ENCODE assay signal across 20 cellular contexts in the genomic region with DNA sequence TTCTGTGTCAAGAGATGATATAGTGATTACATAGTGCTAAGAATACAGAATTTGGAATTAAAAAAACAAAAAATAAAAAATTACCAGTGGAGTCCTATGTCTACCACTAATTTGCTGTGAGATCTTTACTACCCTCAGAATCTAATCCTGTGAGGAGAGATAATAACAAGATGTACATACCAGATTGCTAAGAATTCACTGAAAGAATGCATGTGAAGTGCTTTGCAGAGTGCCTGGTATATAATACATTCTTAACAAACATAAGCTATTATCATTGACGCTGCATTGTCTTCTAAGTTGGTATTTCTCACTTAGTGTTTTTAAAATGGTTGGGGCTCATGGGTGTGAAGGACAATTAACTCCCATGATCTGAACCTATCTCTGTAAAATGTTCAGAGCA.
DNase-seq lines count a peak whose midpoint lies in the region; ATAC-seq and TF ChIP-seq lines count a peak whose summit lies in the region.
"Had no signal": no experiment of that assay in that cellular context is flagged by ENCODE, and none has a peak within 500 bp of the region (broad histone marks: within the 10 kb centered on the region; RNA-seq: fewer than 3 reads in every experiment).

No MANE protein-coding gene starts in this region.

- CTCF ChIA-PET in HEK293 (lab: Yijun Ruan, JAX), result no interaction called here

- no peaks in the 10 kb centered on the region for H3K79me1 ChIP-seq in trophoblast cell (ENCODE audit: low read length)

- H3K4me1 Mint-ChIP-seq in GM23338 (peaks cover 14% of the 10 kb centered on the region), endodermal cell (peaks cover 43% of the 10 kb centered on the region)
- H3K4me1 Mint-ChIP-seq: CD14-positive monocyte; CD4-positive, alpha-beta memory T cell; CD4-positive, CD25-positive, alpha-beta regulatory T cell; CD8-positive, alpha-beta memory T cell had no signal

- H2BK120ac ChIP-seq in trophoblast cell (ENCODE audit: insufficient read depth, low read length, poor library complexity), result no peak overlapping the region

- no peak overlapping the region for H3K9ac ChIP-seq in endodermal cell (ENCODE audit: extremely low read depth, low read length, poor library complexity, severe bottlenecking)
- H3K9ac ChIP-seq in trophoblast cell (ENCODE audit: low read length), result no peak overlapping the region
- H3K9ac ChIP-seq: BLaER1 had no signal

- no peak for TF ChIP-seq CTCF in GM23338 (conservative IDR thresholded peaks at IDR 0.05; ENCODE audit: low read depth in 2 of 2)
- TF ChIP-seq CTCF in HEK293 (tag by site-specific recombination; IDR thresholded peaks at IDR 0.05), result no peak
- TF ChIP-seq CTCF in endodermal cell (conservative IDR thresholded peaks at IDR 0.05), result no peak

- no peak overlapping the region for H3K14ac ChIP-seq in trophoblast cell (ENCODE audit: low read length)

- H2AFZ ChIP-seq in GM23338 (peak overlapping the region; percentile 23; the same call in 1 of the 2 replicates), trophoblast cell (ENCODE audit: insufficient read depth, low read length, poor library complexity) (no peak overlapping the region)

- no peak overlapping the region for H2AK5ac ChIP-seq in trophoblast cell (ENCODE audit: low read length)

- H3K36me3 Mint-ChIP-seq in GM23338 (ENCODE audit: low read depth) (no peaks in the 10 kb centered on the region), endodermal cell (ENCODE audit: low read depth) (peaks cover 3% of the 10 kb centered on the region)
- H3K36me3 Mint-ChIP-seq: CD14-positive monocyte; CD4-positive, alpha-beta memory T cell; CD4-positive, CD25-positive, alpha-beta regulatory T cell; CD8-positive, alpha-beta memory T cell had no signal

- POLR2A ChIA-PET in HEK293 (lab: Yijun Ruan, JAX), result no interaction called here

- H3K4me2 ChIP-seq in GM23338, result no peak overlapping the region
- no peak overlapping the region for H3K4me2 ChIP-seq in trophoblast cell (ENCODE audit: low read length)
- H3K4me2 ChIP-seq: BLaER1 had no signal

- H3K36me3 ChIP-seq in GM23338 (ENCODE audit: insufficient read depth) (no peaks in the 10 kb centered on the region), HEK293 (ENCODE audit: control insufficient read depth in 2 of 2, insufficient read depth in 1 of 2, low read length in 2 of 2) (no peaks in the 10 kb centered on the region), endodermal cell (ENCODE audit: control insufficient read depth, insufficient read depth, low read length) (no peaks in the 10 kb centered on the region), trophoblast cell (ENCODE audit: control insufficient read depth in 1 of 2, insufficient read depth in 2 of 2, low read length in 2 of 2) (no peaks in the 10 kb centered on the region)
- H3K36me3 ChIP-seq: BE2C, BLaER1 had no signal

- H3K4me3 Mint-ChIP-seq in GM23338 (no peak overlapping the region), endodermal cell (no peak overlapping the region)
- H3K4me3 Mint-ChIP-seq: CD14-positive monocyte; CD4-positive, alpha-beta memory T cell; CD8-positive, alpha-beta memory T cell had no signal

- no peak overlapping the region for H3K18ac ChIP-seq in trophoblast cell (ENCODE audit: low read length)

- H3K23ac ChIP-seq in trophoblast cell (ENCODE audit: low read length), result no peak overlapping the region

- H3K27ac ChIP-seq in GM23338 (ENCODE audit: low read depth), result no peak overlapping the region
- H3K27ac ChIP-seq in HEK293 (ENCODE audit: extremely low read depth, low read depth, low read length), result no peak overlapping the region
- H3K27ac ChIP-seq in endodermal cell (ENCODE audit: low read depth, low read length), result no peak overlapping the region
- no peak overlapping the region for H3K27ac ChIP-seq in trophoblast cell (ENCODE audit: low read depth, low read length)
- H3K27ac ChIP-seq: BLaER1 had no signal

- H3K4me3 ChIP-seq in GM23338 (no peak overlapping the region), HEK293 (ENCODE audit: low read depth, low read length) (no peak overlapping the region), endodermal cell (ENCODE audit: low read length) (no peak overlapping the region), trophoblast cell (ENCODE audit: low read depth, low read length) (no peak overlapping the region)
- H3K4me3 ChIP-seq: BLaER1, GM12878 had no signal

- H4K91ac ChIP-seq in trophoblast cell (ENCODE audit: low read depth, low read length), result no peak overlapping the region

- H3K79me2 ChIP-seq in GM23338 (replicated peaks; ENCODE audit: insufficient read depth) (no peaks in the 10 kb centered on the region), trophoblast cell (ENCODE audit: control insufficient read depth, insufficient read depth, low read length, poor library complexity) (no peaks in the 10 kb centered on the region)

- H3K4me1 ChIP-seq in GM23338 (ENCODE audit: insufficient read depth) (peaks cover 3% of the 10 kb centered on the region; the same call in 1 of the 2 replicates), HEK293 (ENCODE audit: control insufficient read depth, insufficient read depth, low read length) (no peaks in the 10 kb centered on the region), endodermal cell (ENCODE audit: control insufficient read depth, insufficient read depth, low read length) (peaks cover 6% of the 10 kb centered on the region), trophoblast cell (ENCODE audit: control insufficient read depth in 1 of 2, insufficient read depth in 2 of 2, low read length in 2 of 2) (no peaks in the 10 kb centered on the region)
- H3K4me1 ChIP-seq: BE2C, BLaER1 had no signal

- H4K12ac ChIP-seq in trophoblast cell (ENCODE audit: low read depth, low read length), result no peak overlapping the region

- H3K4ac ChIP-seq in trophoblast cell (ENCODE audit: low read depth, low read length), result no peak overlapping the region

- no peak overlapping the region for H4K8ac ChIP-seq in trophoblast cell (ENCODE audit: low read depth, low read length)

- H3K27ac Mint-ChIP-seq in GM23338, result peak overlapping the region; percentile 21; the same call in 1 of the 2 replicates
- peak overlapping the region; percentile 45 for H3K27ac Mint-ChIP-seq in endodermal cell
- H3K27ac Mint-ChIP-seq: CD14-positive monocyte; CD4-positive, alpha-beta memory T cell; CD4-positive, CD25-positive, alpha-beta regulatory T cell; CD8-positive, alpha-beta memory T cell had no signal

- H3K27me3 Mint-ChIP-seq in GM23338 (ENCODE audit: insufficient read depth, low read depth, poor library complexity) (no peaks in the 10 kb centered on the region), endodermal cell (ENCODE audit: insufficient read depth) (no peaks in the 10 kb centered on the region)
- H3K27me3 Mint-ChIP-seq: CD4-positive, alpha-beta memory T cell; CD4-positive, CD25-positive, alpha-beta regulatory T cell; CD8-positive, alpha-beta memory T cell had no signal

- ATAC-seq in GM23338, result no peak
- ATAC-seq in HG02870 (IDR thresholded peaks at IDR 0.05; ENCODE audit: unreplicated experiment), result no peak
- ATAC-seq: GM12878 had no signal

- no peaks in the 10 kb centered on the region for H3K27me3 ChIP-seq in GM23338 (ENCODE audit: insufficient read depth)
- no peaks in the 10 kb centered on the region for H3K27me3 ChIP-seq in endodermal cell (ENCODE audit: control insufficient read depth, insufficient read depth, low read length, poor library complexity, severe bottlenecking)
- H3K27me3 ChIP-seq in trophoblast cell (ENCODE audit: insufficient read depth, low read length), result no peaks in the 10 kb centered on the region
- H3K27me3 ChIP-seq: BE2C, BLaER1 had no signal

- no peak overlapping the region for H2BK12ac ChIP-seq in trophoblast cell (ENCODE audit: low read length)

- H3K9me3 Mint-ChIP-seq in GM23338 (no peaks in the 10 kb centered on the region), endodermal cell (peaks cover 4% of the 10 kb centered on the region)

- 0 out of 2 replicates have a peak, but pooled peaks cover 1% of the 10 kb centered on the region for H3K9me2 ChIP-seq in GM23338 (ENCODE audit: insufficient read depth)

- DNase-seq in GM23338 (ENCODE audit: low spot score) (no peak), endodermal cell (no peak), trophoblast cell (peak; percentile 35 to 67), GM03348 (ENCODE audit: low spot score) (no peak), pons (ENCODE audit: low spot score) (no peak)
- DNase-seq: 8988T; ACHN; BE2C; C1 segment of cervical spinal cord; CD4-positive, alpha-beta memory T cell; CD4-positive, CD25-positive, alpha-beta regulatory T cell; CD8-positive, alpha-beta memory T cell; COR-L47; DMS79 treated with DMSO at 0.1 percent for 48 hours; GF-D8 had no signal

- no peak overlapping the region for H2BK5ac ChIP-seq in trophoblast cell (ENCODE audit: low read depth, low read length, poor library complexity)

- WGBS in endodermal cell (ENCODE audit: insufficient coverage in 1 of 2, insufficient read length in 1 of 2), 2 experiments, result 60% methylated on average over 1 of the region's 1 CpG; no CpG with 5 or more reads in 1 of the 2 experiments
- no CpG with 5 or more reads among the region's 1 CpG for WGBS in trophoblast cell (ENCODE audit: extremely low coverage, insufficient coverage, insufficient read length)

- no peaks in the 10 kb centered on the region for H4K20me1 ChIP-seq in GM23338 (replicated peaks; ENCODE audit: insufficient read depth)
- H4K20me1 ChIP-seq: BLaER1 had no signal

- no peaks in the 10 kb centered on the region for H3F3A ChIP-seq in GM23338 (replicated peaks; ENCODE audit: low read depth)

- no peaks in the 10 kb centered on the region for H3K9me3 ChIP-seq in HEK293 (ENCODE audit: control insufficient read depth, insufficient read depth, low read depth, low read length)
- H3K9me3 ChIP-seq in endodermal cell (ENCODE audit: control insufficient read depth, low read length), result no peaks in the 10 kb centered on the region
- H3K9me3 ChIP-seq in trophoblast cell (ENCODE audit: insufficient read depth, low read depth, low read length), result no peaks in the 10 kb centered on the region
- H3K9me3 ChIP-seq: BE2C, BLaER1 had no signal

TF ChIP-seq in GM23338, 12 proteins besides CTCF, POLR2A, EP300 and RAD21 (continues in another document):
- TF ChIP-seq EZH2phosphoT487 (IDR thresholded peaks at IDR 0.05; ENCODE audit: unreplicated experiment) (no peak), POLR2AphosphoS5 (IDR thresholded peaks at IDR 0.05; ENCODE audit: low read depth) (no peak), ZNF114 (CRISPR knock-in tag; IDR thresholded peaks at IDR 0.05) (no peak), ZNF331 (CRISPR knock-in tag; IDR thresholded peaks at IDR 0.05; ENCODE audit: low read depth) (no peak), JUNB (IDR thresholded peaks at IDR 0.05; ENCODE audit: unreplicated experiment) (no peak), EZH2 (IDR thresholded peaks at IDR 0.05; ENCODE audit: low read depth, unreplicated experiment) (no peak)

TF ChIP-seq in HEK293, 187 proteins besides CTCF, POLR2A, EP300 and RAD21 (continues in another document):
- TF ChIP-seq, protein P1, sequence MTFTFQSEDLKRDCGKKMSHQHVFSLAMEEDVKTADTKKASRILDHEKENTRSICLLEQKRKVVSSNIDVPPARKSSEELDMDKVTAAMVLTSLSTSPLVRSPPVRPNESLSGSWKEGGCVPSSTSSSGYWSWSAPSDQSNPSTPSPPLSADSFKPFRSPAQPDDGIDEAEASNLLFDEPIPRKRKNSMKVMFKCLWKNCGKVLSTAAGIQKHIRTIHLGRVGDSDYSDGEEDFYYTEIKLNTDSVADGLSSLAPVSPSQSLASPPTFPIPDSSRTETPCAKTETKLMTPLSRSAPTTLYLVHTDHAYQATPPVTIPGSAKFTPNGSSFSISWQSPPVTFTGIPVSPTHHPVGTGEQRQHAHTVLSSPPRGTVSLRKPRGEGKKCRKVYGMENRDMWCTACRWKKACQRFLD (tag by site-specific recombination; IDR thresholded peaks at IDR 0.05), result no peak

Comparison
In these comparisons a context has a peak if more than half of its experiments do, and no peak if none do; other contexts are left out.
1. DNase-seq: peak in trophoblast cell (2 of 2); none in GM23338 (single experiment), endodermal cell (single experiment), GM03348 (single experiment) and pons (single experiment).